In the genomic region with DNA sequence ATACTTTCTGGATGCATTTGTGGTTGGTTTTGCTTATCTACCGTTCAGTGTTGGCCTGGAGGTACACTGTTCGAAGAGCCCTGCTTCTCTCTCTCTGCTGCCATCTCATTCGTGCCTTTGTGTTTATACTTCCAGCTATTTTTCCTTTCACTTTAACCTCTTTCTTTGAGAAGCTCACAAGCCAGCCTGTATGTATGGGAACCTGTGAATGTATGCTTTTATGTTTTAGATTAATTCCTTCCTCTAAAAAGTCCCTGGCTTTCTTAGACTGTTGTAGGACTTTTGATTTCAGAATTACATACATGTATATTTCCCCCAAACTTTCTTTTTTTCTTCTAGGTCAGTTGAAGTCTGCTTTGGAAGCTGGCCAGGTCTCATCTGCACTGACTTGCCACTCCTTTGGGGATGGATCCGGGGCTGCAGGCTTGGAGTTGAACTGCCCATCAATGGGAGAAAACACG, we compare ENCODE assay signal across 10 cellular contexts.
DNase-seq lines count a peak whose midpoint lies in the region; ATAC-seq and TF ChIP-seq lines count a peak whose summit lies in the region.
"Had no signal": no experiment of that assay in that cellular context is flagged by ENCODE, and none has a peak within 500 bp of the region (broad histone marks: within the 10 kb centered on the region; RNA-seq: fewer than 3 reads in every experiment).

No MANE protein-coding gene starts in this region.

- TF ChIP-seq CTCF in fibroblast of lung (conservative IDR thresholded peaks at IDR 0.05 in 1 of 2, IDR thresholded peaks at IDR 0.05 in 1 of 2; ENCODE audit: low read depth in 1 of 2, low read length in 2 of 2), result no peak

- H3K9ac ChIP-seq in SK-N-MC (ENCODE audit: insufficient read length), result no peak overlapping the region
- peak overlapping the region; percentile 45 for H3K9ac ChIP-seq in fibroblast of lung (ENCODE audit: insufficient read depth, low read length)
- H3K9ac ChIP-seq in skeletal muscle satellite cell (ENCODE audit: low read depth, low read length), result peak overlapping the region; percentile 76

- H3K4me1 ChIP-seq in fibroblast of lung (ENCODE audit: control insufficient read depth, extremely low read depth, insufficient read depth, low read length) (peaks cover 12% of the 10 kb centered on the region), skeletal muscle satellite cell (ENCODE audit: control insufficient read depth, insufficient read depth, low read length) (peaks cover 43% of the 10 kb centered on the region)

- H3K36me3 ChIP-seq in SK-N-MC (ENCODE audit: insufficient read depth, low read length), result peaks cover 4% of the 10 kb centered on the region; the same call in 1 of the 2 replicates
- H3K36me3 ChIP-seq in fibroblast of lung (ENCODE audit: control insufficient read depth, insufficient read depth, low read length), result no peaks in the 10 kb centered on the region
- H3K36me3 ChIP-seq in skeletal muscle satellite cell (ENCODE audit: insufficient read depth, low read length), result no peaks in the 10 kb centered on the region

- no peaks in the 10 kb centered on the region for H3K27me3 ChIP-seq in fibroblast of lung (ENCODE audit: control insufficient read depth, insufficient read depth, low read length)
- no peaks in the 10 kb centered on the region for H3K27me3 ChIP-seq in skeletal muscle satellite cell (ENCODE audit: control insufficient read depth, insufficient read depth, low read length)

- H3K9me3 ChIP-seq in SK-N-MC (ENCODE audit: low read depth, low read length) (no peaks in the 10 kb centered on the region), fibroblast of lung (ENCODE audit: control insufficient read depth, insufficient read depth, low read depth, low read length) (no peaks in the 10 kb centered on the region), skeletal muscle satellite cell (replicated peaks; ENCODE audit: low read length) (no peaks in the 10 kb centered on the region)
- H3K9me3 ChIP-seq: mucosa of descending colon had no signal

- H3K4me3 ChIP-seq in SK-N-MC (peak overlapping the region; percentile 17; the same call in 1 of the 2 replicates), fibroblast of lung (replicated peaks in 1 of 4; ENCODE audit: control extremely low read depth in 1 of 4, insufficient read depth in 1 of 4, low read depth in 3 of 4, low read length in 4 of 4) (peak overlapping the region; percentile 2 to 39 (median 13)), skeletal muscle satellite cell (ENCODE audit: low read length) (peak overlapping the region; percentile 49)
- H3K4me3 ChIP-seq: GM12878, mucosa of descending colon had no signal

- H4K20me1 ChIP-seq in fibroblast of lung (ENCODE audit: control insufficient read depth, extremely low read depth, insufficient read depth, low read length), result no peaks in the 10 kb centered on the region

- H3K27ac ChIP-seq in SK-N-MC (peak overlapping the region; percentile 82), fibroblast of lung (ENCODE audit: insufficient read depth, low read length) (peak overlapping the region; percentile 78)

- H3K79me2 ChIP-seq in fibroblast of lung (ENCODE audit: control insufficient read depth, insufficient read depth, low read length), result no peaks in the 10 kb centered on the region

- H3K4me2 ChIP-seq in fibroblast of lung (ENCODE audit: extremely low read depth, insufficient read depth, low read length) (peak overlapping the region; percentile 73), skeletal muscle satellite cell (ENCODE audit: low read length) (peak overlapping the region; percentile 74)

- peak overlapping the region; percentile 1 for H2AFZ ChIP-seq in fibroblast of lung (ENCODE audit: low read length)

- ATAC-seq in HG02571 (IDR thresholded peaks at IDR 0.05; ENCODE audit: unreplicated experiment), result no peak
- ATAC-seq: GM12878, mucosa of descending colon had no signal

- DNase-seq in EL (peak; percentile 46), SK-N-MC (ENCODE audit: low read depth, low spot score) (no peak), fibroblast of lung (ENCODE audit: low read depth in 2 of 2) (peak; percentile 62 to 63), NCI-H1092 (lab: John Stamatoyannopoulos, UW) (no peak), MV-4-11 (lab: John Stamatoyannopoulos, UW) (no peak)
- no peak for DNase-seq in activated T-cell treated with anti-CD3 and anti-CD28 coated beads, Interleukin-2, amount 50 U/mL, for 48 hours

Comparison
In these comparisons a context has a peak if more than half of its experiments do, and no peak if none do; other contexts are left out.
1. DNase-seq: peak in EL (single experiment) and fibroblast of lung (2 of 2); none in SK-N-MC (single experiment), NCI-H1092 (single experiment), activated T-cell treated with anti-CD3 and anti-CD28 coated beads, Interleukin-2, amount 50 U/mL, for 48 hours (0 of 2) and MV-4-11 (single experiment).
2. Peak in every context shown above with its lines, with median percentiles within 50 percentile points of each other: H3K4me3 ChIP-seq.